In the genomic region with DNA sequence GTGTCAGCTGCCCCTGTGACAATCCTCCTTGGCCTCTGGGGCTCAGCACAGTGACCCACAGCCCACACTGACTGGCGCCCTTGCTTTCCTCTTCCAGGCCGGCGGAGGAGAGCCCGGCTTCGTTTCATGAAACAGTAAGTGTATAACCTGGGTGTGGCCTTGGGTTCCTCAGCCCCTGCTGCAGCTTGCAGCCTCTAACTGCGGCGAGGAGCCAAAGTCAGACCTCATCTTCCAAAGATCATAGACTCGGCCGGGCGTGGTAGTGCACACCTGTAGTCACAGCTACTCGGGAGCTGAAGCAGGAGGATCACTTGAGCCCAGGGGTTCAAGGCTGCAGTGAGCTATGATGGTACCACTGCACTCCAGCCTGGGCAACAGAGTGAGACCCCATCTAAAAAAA, we compare ENCODE assay signal across 5 cellular contexts. TPM values are rescaled to one million over a fixed set of nuclear protein-coding genes. Genes with fewer than 3 reads are reported as not detected.
"Had no signal": no experiment of that assay in that cellular context is flagged by ENCODE, and none has a peak within 500 bp of the region (broad histone marks: within the 10 kb centered on the region; RNA-seq: fewer than 3 reads in every experiment).

No MANE protein-coding gene starts in this region.

RNA-seq across cellular contexts. Expression of a gene that starts 17.0 kb away (rescaled TPM):
- total RNA-seq: HT-29, IMR-90, NCI-H460, Right ventricle myocardium inferior, SJCRH30 had no signal

RNA-seq across cellular contexts. Expression of a gene that starts 36.0 kb away (rescaled TPM):
- total RNA-seq: HT-29, SJCRH30 had no signal
